Comparison of ENCODE assay signal across 15 cellular contexts in the genomic region with DNA sequence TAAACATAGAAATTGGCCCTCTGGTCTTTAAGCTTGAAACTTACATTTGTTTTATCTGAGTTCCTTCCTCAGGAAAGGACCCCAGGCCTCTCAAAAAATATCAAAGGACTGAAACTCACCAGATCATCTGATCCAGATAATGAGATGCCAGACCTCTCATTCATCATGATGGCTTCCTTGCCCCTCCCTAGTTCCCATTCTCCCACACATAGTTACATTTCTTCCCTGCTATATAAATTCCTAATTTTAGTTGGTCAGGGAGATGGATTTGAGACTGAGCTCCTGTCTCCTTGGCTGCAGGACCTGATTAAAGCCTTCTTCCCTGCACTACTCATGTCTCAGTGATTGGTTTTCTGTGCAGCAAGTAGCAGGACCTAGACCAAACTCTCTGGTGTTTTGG.
A peak's percentile ranks its signal among the peaks of the same experiment; 100 is the strongest.
DNase-seq lines count a peak whose midpoint lies in the region; ATAC-seq and TF ChIP-seq lines count a peak whose summit lies in the region.
"Had no signal": no experiment of that assay in that cellular context is flagged by ENCODE, and none has a peak within 500 bp of the region (broad histone marks: within the 10 kb centered on the region; RNA-seq: fewer than 3 reads in every experiment).

No MANE protein-coding gene starts in this region.

- no peak overlapping the region for H3K27ac ChIP-seq in mammary epithelial cell (ENCODE audit: insufficient read depth, low read depth, low read length)
- no peak overlapping the region for H3K27ac ChIP-seq in breast epithelium
- peak overlapping the region; percentile 24 for H3K27ac ChIP-seq in epithelial cell of prostate
- no peak overlapping the region for H3K27ac ChIP-seq in osteoblast (ENCODE audit: low read depth, low read length)
- H3K27ac ChIP-seq: 22Rv1; BLaER1 treated with 17β-estradiol and CSF1 and Interleukin-3, amounts not matched to agents 10 nM and 100 nM had no signal

- TF ChIP-seq CTCF in mammary epithelial cell (conservative IDR thresholded peaks at IDR 0.05 in 1 of 2, IDR thresholded peaks at IDR 0.05 in 1 of 2; ENCODE audit: extremely low read depth in 1 of 2, insufficient read depth in 1 of 2, low read depth in 1 of 2, low read length in 2 of 2) (no peak), breast epithelium (IDR thresholded peaks at IDR 0.05) (no peak), osteoblast (IDR thresholded peaks at IDR 0.05; ENCODE audit: extremely low read depth, low read depth, low read length) (no peak)

- no peaks in the 10 kb centered on the region for H3K36me3 ChIP-seq in mammary epithelial cell (ENCODE audit: insufficient read depth, low read length)
- H3K36me3 ChIP-seq in breast epithelium: no peaks in the 10 kb centered on the region
- no peaks in the 10 kb centered on the region for H3K36me3 ChIP-seq in osteoblast (ENCODE audit: insufficient read depth, low read length)
- H3K36me3 ChIP-seq: BLaER1 treated with 17β-estradiol and CSF1 and Interleukin-3, amounts not matched to agents 10 nM and 100 nM had no signal

- DNase-seq in mammary epithelial cell: no peak
- DNase-seq in breast epithelium (ENCODE audit: low spot score in 2 of 2): no peak
- no peak for DNase-seq in epithelial cell of prostate (ENCODE audit: low read depth, low spot score)
- DNase-seq in osteoblast (ENCODE audit: insufficient read length, low spot score, missing footprints): no peak
- no peak for DNase-seq in activated naive CD8-positive, alpha-beta T cell treated with anti-CD3 and anti-CD28 coated beads for 36 hours
- DNase-seq in activated CD4-positive, alpha-beta T cell treated with anti-CD3 and anti-CD28 coated beads, Interleukin-2, amount 50 U/mL, for 1 hour: no peak
- DNase-seq: CD4-positive, CD25-positive, alpha-beta regulatory T cell; DMS53; H7 had no signal

- CTCF ChIA-PET in mammary epithelial cell (lab: Charles Lee; ENCODE audit: low non-redundant PET): no interaction called here

- no peaks in the 10 kb centered on the region for H3K79me2 ChIP-seq in mammary epithelial cell (ENCODE audit: insufficient read depth, low read length)
- H3K79me2 ChIP-seq in osteoblast (ENCODE audit: insufficient read depth, low read length): no peaks in the 10 kb centered on the region

- intact Hi-C loops in mammary epithelial cell (cut with micrococcal nuclease): no loop called here
- intact Hi-C loops in breast epithelium (cut with DNase I; ENCODE audit: low total_unique reads): no loop called here

- TF ChIP-seq POLR2A in breast epithelium (IDR thresholded peaks at IDR 0.05): no peak

- no TSS peak for BruUV-seq in mammary epithelial cell (replicated peaks; lab: Mats Ljungman, UMichigan)

- peak overlapping the region; percentile 8 for H2AFZ ChIP-seq in mammary epithelial cell (ENCODE audit: low read depth, low read length)
- H2AFZ ChIP-seq in osteoblast (ENCODE audit: low read length): peak overlapping the region; percentile 39
- H2AFZ ChIP-seq: GM23338 had no signal

- no peaks in the 10 kb centered on the region for H3K9me3 ChIP-seq in mammary epithelial cell (replicated peaks; ENCODE audit: insufficient read depth, low read length)
- no peaks in the 10 kb centered on the region for H3K9me3 ChIP-seq in breast epithelium
- H3K9me3 ChIP-seq in osteoblast (ENCODE audit: low read depth, low read length): no peaks in the 10 kb centered on the region

- H3K9ac ChIP-seq in mammary epithelial cell (ENCODE audit: insufficient read depth, low read length): no peak overlapping the region
- H3K9ac ChIP-seq: BLaER1 treated with 17β-estradiol and CSF1 and Interleukin-3, amounts not matched to agents 10 nM and 100 nM had no signal

- H3K36me3 Mint-ChIP-seq in activated naive CD8-positive, alpha-beta T cell treated with anti-CD3 and anti-CD28 coated beads for 36 hours: no peaks in the 10 kb centered on the region
- H3K36me3 Mint-ChIP-seq: CD4-positive, CD25-positive, alpha-beta regulatory T cell had no signal

- no peak overlapping the region for H3K4me2 ChIP-seq in mammary epithelial cell (ENCODE audit: insufficient read depth, low read depth, low read length)
- no peak overlapping the region for H3K4me2 ChIP-seq in osteoblast (ENCODE audit: insufficient read depth, low read length)
- H3K4me2 ChIP-seq: BLaER1 treated with 17β-estradiol and CSF1 and Interleukin-3, amounts not matched to agents 10 nM and 100 nM; GM23338 had no signal

- peaks cover 2% of the 10 kb centered on the region for H3K4me1 Mint-ChIP-seq in activated naive CD8-positive, alpha-beta T cell treated with anti-CD3 and anti-CD28 coated beads for 36 hours
- H3K4me1 Mint-ChIP-seq: CD4-positive, CD25-positive, alpha-beta regulatory T cell had no signal

- H3K27me3 ChIP-seq in mammary epithelial cell (ENCODE audit: insufficient read depth, low read length) (no peaks in the 10 kb centered on the region), breast epithelium (no peaks in the 10 kb centered on the region), osteoblast (ENCODE audit: insufficient read depth, low read length) (no peaks in the 10 kb centered on the region)
- H3K27me3 ChIP-seq: BLaER1 treated with 17β-estradiol and CSF1 and Interleukin-3, amounts not matched to agents 10 nM and 100 nM had no signal

- dilution Hi-C loops in mammary epithelial cell (cut with HindIII; ENCODE audit: low sequenced_read_pairs): no loop called here

- no peaks in the 10 kb centered on the region for H3K9me3 Mint-ChIP-seq in activated naive CD8-positive, alpha-beta T cell treated with anti-CD3 and anti-CD28 coated beads for 36 hours

- H3K27ac Mint-ChIP-seq in activated naive CD8-positive, alpha-beta T cell treated with anti-CD3 and anti-CD28 coated beads for 36 hours: no peak overlapping the region
- H3K27ac Mint-ChIP-seq: CD4-positive, CD25-positive, alpha-beta regulatory T cell; GM23338 had no signal

- H4K20me1 ChIP-seq in mammary epithelial cell (ENCODE audit: insufficient read depth, low read length) (no peaks in the 10 kb centered on the region), osteoblast (ENCODE audit: insufficient read depth, low read length) (no peaks in the 10 kb centered on the region)
- H4K20me1 ChIP-seq: BLaER1 treated with 17β-estradiol and CSF1 and Interleukin-3, amounts not matched to agents 10 nM and 100 nM had no signal

- no peak for ATAC-seq in HG02938 (IDR thresholded peaks at IDR 0.05; ENCODE audit: unreplicated experiment)
- ATAC-seq: GM12878, GM23338, HepG2 had no signal

- H3K4me1 ChIP-seq in mammary epithelial cell (ENCODE audit: insufficient read depth, low read length) (peaks cover 23% of the 10 kb centered on the region), breast epithelium (no peaks in the 10 kb centered on the region), osteoblast (ENCODE audit: insufficient read depth, low read length) (peaks cover 5% of the 10 kb centered on the region)

- no peak overlapping the region for H3K4me3 Mint-ChIP-seq in activated naive CD8-positive, alpha-beta T cell treated with anti-CD3 and anti-CD28 coated beads for 36 hours
- H3K4me3 Mint-ChIP-seq: CD4-positive, CD25-positive, alpha-beta regulatory T cell; GM23338 had no signal

- H3K27me3 Mint-ChIP-seq in activated naive CD8-positive, alpha-beta T cell treated with anti-CD3 and anti-CD28 coated beads for 36 hours: no peaks in the 10 kb centered on the region

- in situ Hi-C loops in mammary epithelial cell (cut with MboI; ENCODE audit: low sequenced_read_pairs in 2 of 2): no loop called here

- H3K4me3 ChIP-seq in mammary epithelial cell (replicated peaks in 1 of 3; ENCODE audit: insufficient read depth in 1 of 3, low read depth in 2 of 3, low read length in 3 of 3): no peak overlapping the region
- H3K4me3 ChIP-seq in breast epithelium: no peak overlapping the region
- H3K4me3 ChIP-seq in osteoblast (ENCODE audit: insufficient read depth, low read length): no peak overlapping the region
- H3K4me3 ChIP-seq: BLaER1 treated with 17β-estradiol and CSF1 and Interleukin-3, amounts not matched to agents 10 nM and 100 nM; GM12878; GM23338 had no signal
